8 cellular contexts compared by ENCODE assay signal in genomic region chr7:157250605-157251228, GRCh38.
DNase-seq lines count a peak whose midpoint lies in the region; ATAC-seq, FAIRE-seq and TF ChIP-seq lines count a peak whose summit lies in the region.

No MANE protein-coding gene starts in this region.

- no TSS peak for BruUV-seq in A673 (replicated peaks; lab: Mats Ljungman, UMichigan)

- peaks cover 44% of the 10 kb centered on the region for H3K36me3 ChIP-seq in A673 (ENCODE audit: insufficient read depth, low read length, poor library complexity, severe bottlenecking)
- peaks cover 48% of the 10 kb centered on the region for H3K36me3 ChIP-seq in NT2/D1 (ENCODE audit: insufficient read depth, insufficient read length, low read length)
- peaks cover 0 to 10% of the 10 kb centered on the region in 2 donors for H3K36me3 ChIP-seq in prostate gland

- no peak overlapping the region for H3K27ac Mint-ChIP-seq in activated T-cell treated with anti-CD3 and anti-CD28 coated beads, Interleukin-2, amount 50 U/mL, for 72 hours

- TF ChIP-seq POLR2A in GM12891 (IDR thresholded peaks at IDR 0.05; ENCODE audit: low read depth, low read length) (no peak), prostate gland (IDR thresholded peaks at IDR 0.05) (no peak)

- H3K9me3 ChIP-seq in A673 (ENCODE audit: low read depth, low read length, poor library complexity, severe bottlenecking) (no peaks in the 10 kb centered on the region), NT2/D1 (ENCODE audit: insufficient read depth, low read length) (no peaks in the 10 kb centered on the region), prostate gland (no peaks in the 10 kb centered on the region)

- no peak overlapping the region for H3K9ac ChIP-seq in NT2/D1 (ENCODE audit: insufficient read length, low read depth)

- H3K27me3 ChIP-seq in A673 (replicated peaks; ENCODE audit: insufficient read depth, low read depth, low read length, poor library complexity) (no peaks in the 10 kb centered on the region), NT2/D1 (ENCODE audit: insufficient read depth, insufficient read length) (no peaks in the 10 kb centered on the region), prostate gland (replicated peaks; ENCODE audit: insufficient read depth) (no peaks in the 10 kb centered on the region)

- WGBS in prostate gland, result 50% methylated on average over 9 of the region's 9 CpGs

- POLR2A ChIA-PET in A673 (lab: Charles Lee; ENCODE audit: low non-redundant PET), result no interaction called here

- H3K4me3 ChIP-seq in A673 (ENCODE audit: low read depth, low read length, poor library complexity, severe bottlenecking), result no peak overlapping the region
- H3K4me3 ChIP-seq in NT2/D1 (ENCODE audit: insufficient read length, low read depth), result no peak overlapping the region
- H3K4me3 ChIP-seq in foreskin fibroblast (ENCODE audit: low read depth in 1 of 2, low read length in 2 of 2), result no peak overlapping the region
- no peak overlapping the region for H3K4me3 ChIP-seq in prostate gland

- peak; percentile 69 for FAIRE-seq in GM12891 (lab: Jason Lieb, UNC)

- CTCF ChIA-PET in A673 (lab: Charles Lee), result no interaction called here

- no peak overlapping the region for H3K4me3 Mint-ChIP-seq in activated T-cell treated with anti-CD3 and anti-CD28 coated beads, Interleukin-2, amount 50 U/mL, for 72 hours

- H3K27ac ChIP-seq in A673 (ENCODE audit: low read depth, low read length, poor library complexity, severe bottlenecking), result no peak overlapping the region
- H3K27ac ChIP-seq in prostate gland, result no peak overlapping the region

- ATAC-seq in HG03342 (IDR thresholded peaks at IDR 0.05; ENCODE audit: unreplicated experiment), result peak; percentile 88
- peak in 1 of 2 donors; percentile 52 for ATAC-seq in activated T-cell treated with anti-CD3 and anti-CD28 coated beads, Interleukin-2, amount 50 U/mL, for 72 hours (replicated peaks in 1 of 2)
- ATAC-seq in HG02840 (IDR thresholded peaks at IDR 0.05; ENCODE audit: low FRiP score, unreplicated experiment), result no peak

- H3K27me3 Mint-ChIP-seq in activated T-cell treated with anti-CD3 and anti-CD28 coated beads, Interleukin-2, amount 50 U/mL, for 72 hours (ENCODE audit: low read depth), result no peaks in the 10 kb centered on the region

- H3K36me3 Mint-ChIP-seq in activated T-cell treated with anti-CD3 and anti-CD28 coated beads, Interleukin-2, amount 50 U/mL, for 72 hours (ENCODE audit: insufficient read depth in 2 of 2), result peaks cover 0 to 16% of the 10 kb centered on the region in 2 donors

- TF ChIP-seq CTCF in A673 (conservative IDR thresholded peaks at IDR 0.05; ENCODE audit: low read depth, low read length) (peak; percentile 83), foreskin fibroblast (IDR thresholded peaks at IDR 0.05; ENCODE audit: low read depth, low read length) (peak; percentile 76), prostate gland (IDR thresholded peaks at IDR 0.05) (peak; percentile 45 to 62 (median 58))

- intact Hi-C loops in A673 (cut with micrococcal nuclease; ENCODE audit: unreplicated experiment) (no loop called here), prostate gland (cut with DNase I) (no loop called here)

- DNase-seq in A673 (ENCODE audit: low spot score) (peak; percentile 73), GM12891 (ENCODE audit: insufficient read length, low spot score) (peak; percentile 41), NT2/D1 (ENCODE audit: low read depth, low spot score) (peak; percentile 77), foreskin fibroblast (peak; percentile 41 to 78), prostate gland (ENCODE audit: low spot score) (no peak)
- peak; percentile 48 to 53 for DNase-seq in activated T-cell treated with anti-CD3 and anti-CD28 coated beads, Interleukin-2, amount 50 U/mL, for 72 hours

- no peaks in the 10 kb centered on the region for H3K4me1 ChIP-seq in A673 (ENCODE audit: insufficient read depth, low read length, poor library complexity, severe bottlenecking)
- H3K4me1 ChIP-seq in NT2/D1 (ENCODE audit: insufficient read depth, insufficient read length), result no peaks in the 10 kb centered on the region
- no peaks in the 10 kb centered on the region for H3K4me1 ChIP-seq in prostate gland (replicated peaks)

- no peaks in the 10 kb centered on the region for H3K4me1 Mint-ChIP-seq in activated T-cell treated with anti-CD3 and anti-CD28 coated beads, Interleukin-2, amount 50 U/mL, for 72 hours (ENCODE audit: low read depth)

- H3K9me3 Mint-ChIP-seq in activated T-cell treated with anti-CD3 and anti-CD28 coated beads, Interleukin-2, amount 50 U/mL, for 72 hours, result no peaks in the 10 kb centered on the region

TF ChIP-seq in GM12891, 5 proteins besides CTCF, POLR2A, EP300 and RAD21:
- TF ChIP-seq POLR2AphosphoS5 (IDR thresholded peaks at IDR 0.05; ENCODE audit: low read depth, low read length) (no peak), POU2F2 (IDR thresholded peaks at IDR 0.05; ENCODE audit: low read depth, low read length) (no peak), SPI1 (IDR thresholded peaks at IDR 0.05; ENCODE audit: low read depth, low read length) (no peak), TAF1 (IDR thresholded peaks at IDR 0.05; ENCODE audit: low read depth, low read length) (no peak), PAX5 (IDR thresholded peaks at IDR 0.05; ENCODE audit: insufficient read depth, low read length, severe bottlenecking) (no peak)
